Comparison of ENCODE assay signal across 17 cellular contexts in the genomic region with DNA sequence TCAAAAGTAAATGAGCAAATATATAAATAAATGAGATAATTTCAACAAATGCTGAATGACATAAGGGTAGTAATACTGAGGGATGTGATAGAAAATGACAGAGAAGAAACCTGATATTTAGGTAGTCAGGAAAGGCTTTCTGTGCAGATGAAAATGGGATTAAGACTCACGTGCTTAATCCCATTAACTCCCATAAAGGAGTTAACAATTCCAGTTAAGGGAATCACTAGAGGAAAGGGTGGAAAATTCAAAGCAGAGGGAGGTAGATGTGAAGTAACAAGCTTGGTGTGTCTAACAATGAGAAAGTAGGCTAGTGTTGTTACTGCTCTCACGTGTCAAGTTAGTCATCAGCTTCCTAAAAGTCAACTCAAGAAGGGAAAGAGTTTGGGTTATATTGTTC.
DNase-seq lines count a peak whose midpoint lies in the region; FAIRE-seq and TF ChIP-seq lines count a peak whose summit lies in the region.
"Had no signal": no experiment of that assay in that cellular context is flagged by ENCODE, and none has a peak within 500 bp of the region (broad histone marks: within the 10 kb centered on the region; RNA-seq: fewer than 3 reads in every experiment).

No MANE protein-coding gene starts in this region.

- peaks cover 5% of the 10 kb centered on the region for H3K27me3 Mint-ChIP-seq in glutamatergic neuron (ENCODE audit: unreplicated experiment)
- H3K27me3 Mint-ChIP-seq: CD4-positive, alpha-beta memory T cell had no signal

- H3K27me3 ChIP-seq in mesendoderm (ENCODE audit: insufficient read depth, low read length, poor library complexity) (no peaks in the 10 kb centered on the region), thyroid gland (no peaks in the 10 kb centered on the region)
- H3K27me3 ChIP-seq: BLaER1 had no signal

- TF ChIP-seq CTCF in glutamatergic neuron (IDR thresholded peaks at IDR 0.05; ENCODE audit: partially characterized antibody, unreplicated experiment) (no peak), thyroid gland (IDR thresholded peaks at IDR 0.05) (no peak)

- H3K56ac ChIP-seq in mesendoderm (ENCODE audit: low read length): no peak overlapping the region

- H4K8ac ChIP-seq in mesendoderm (ENCODE audit: low read depth, low read length): no peak overlapping the region

- no peak overlapping the region for H2BK5ac ChIP-seq in mesendoderm (ENCODE audit: low read length)

- H3K79me1 ChIP-seq in mesendoderm (ENCODE audit: low read length): no peaks in the 10 kb centered on the region

- TF ChIP-seq POLR2A in H54 (IDR thresholded peaks at IDR 0.05; ENCODE audit: low read depth, low read length): no peak
- TF ChIP-seq POLR2A in thyroid gland (IDR thresholded peaks at IDR 0.05): no peak

- no peak overlapping the region for H2AK5ac ChIP-seq in mesendoderm (ENCODE audit: low read length)

- H4K5ac ChIP-seq in mesendoderm (ENCODE audit: low read length): no peak overlapping the region

- DNase-seq in H54 (ENCODE audit: insufficient read length, low spot score): no peak
- DNase-seq in NCI-H82 (lab: John Stamatoyannopoulos, UW): peak; percentile 96
- peak; percentile 13 for DNase-seq in mesendoderm
- DNase-seq in NCI-H510A (lab: John Stamatoyannopoulos, UW): no peak
- DNase-seq in glutamatergic neuron: no peak
- no peak for DNase-seq in thyroid gland
- DNase-seq: CD4-positive, alpha-beta memory T cell; DMS79 treated with DMSO at 0.1 percent for 48 hours; GF-D8; HCEC 1CT; IMR-90 had no signal

- no peak overlapping the region for H3K27ac Mint-ChIP-seq in glutamatergic neuron (ENCODE audit: unreplicated experiment)
- H3K27ac Mint-ChIP-seq: CD14-positive monocyte; CD4-positive, alpha-beta memory T cell had no signal

- H3K79me2 ChIP-seq in mesendoderm (ENCODE audit: control insufficient read depth, insufficient read depth, low read length): no peaks in the 10 kb centered on the region

- H3K36me3 Mint-ChIP-seq in glutamatergic neuron (ENCODE audit: unreplicated experiment): no peaks in the 10 kb centered on the region
- H3K36me3 Mint-ChIP-seq: CD14-positive monocyte had no signal

- H3K4me2 ChIP-seq in mesendoderm (ENCODE audit: low read length): no peak overlapping the region
- H3K4me2 ChIP-seq: A549, BLaER1 had no signal

- no CpG with 5 or more reads among the region's 2 CpGs for WGBS in mesendoderm (ENCODE audit: extremely low coverage, insufficient coverage, low lambda C conversion rate)
- 69 to 72% methylated on average over 2 of the region's 2 CpGs for WGBS in thyroid gland, 2 donors

- intact Hi-C loops in thyroid gland (cut with DNase I): no loop called here

- H2BK15ac ChIP-seq in mesendoderm (replicated peaks; ENCODE audit: low read depth): no peak overlapping the region

- H3K9me3 ChIP-seq in thyroid gland: no peaks in the 10 kb centered on the region
- H3K9me3 ChIP-seq: A549, BLaER1 had no signal

- H3K4me1 ChIP-seq in mesendoderm (ENCODE audit: control insufficient read depth, low read depth, low read length) (no peaks in the 10 kb centered on the region), thyroid gland (no peaks in the 10 kb centered on the region)
- H3K4me1 ChIP-seq: BLaER1 had no signal

- no peak overlapping the region for H3K9ac ChIP-seq in mesendoderm (ENCODE audit: low read length)
- H3K9ac ChIP-seq: BLaER1 had no signal

- no peaks in the 10 kb centered on the region for H3K36me3 ChIP-seq in mesendoderm (ENCODE audit: control insufficient read depth, insufficient read depth, low read length)
- no peaks in the 10 kb centered on the region for H3K36me3 ChIP-seq in thyroid gland
- H3K36me3 ChIP-seq: BLaER1 had no signal

- no peaks in the 10 kb centered on the region for H3K4me1 Mint-ChIP-seq in glutamatergic neuron (ENCODE audit: low read depth, unreplicated experiment)
- H3K4me1 Mint-ChIP-seq: CD14-positive monocyte; CD4-positive, alpha-beta memory T cell had no signal

- peak; percentile 77 for FAIRE-seq in H54 (lab: Jason Lieb, UNC)
- FAIRE-seq: A549, HTR-8/SVneo, K562 had no signal

- no peak overlapping the region for H3K23ac ChIP-seq in mesendoderm (ENCODE audit: low read length)

- no peak overlapping the region for H3K4ac ChIP-seq in mesendoderm (ENCODE audit: low read depth, low read length)

- no peak overlapping the region for H2BK120ac ChIP-seq in mesendoderm (ENCODE audit: low read depth, low read length)

- H3K4me3 Mint-ChIP-seq in glutamatergic neuron (ENCODE audit: unreplicated experiment): no peak overlapping the region
- H3K4me3 Mint-ChIP-seq: CD14-positive monocyte; CD4-positive, alpha-beta memory T cell had no signal

- H3K9me3 Mint-ChIP-seq in glutamatergic neuron (ENCODE audit: unreplicated experiment): peaks cover 4% of the 10 kb centered on the region

- H3K27ac ChIP-seq in mesendoderm (ENCODE audit: low read depth, low read length) (no peak overlapping the region), thyroid gland (no peak overlapping the region)
- H3K27ac ChIP-seq: A549, BLaER1, HL-60 had no signal

- no peak overlapping the region for H3K18ac ChIP-seq in mesendoderm (ENCODE audit: low read length)

- H3K4me3 ChIP-seq in mesendoderm (ENCODE audit: low read length) (no peak overlapping the region), thyroid gland (replicated peaks in 1 of 3) (no peak overlapping the region)
- H3K4me3 ChIP-seq: A549, BLaER1, K562 had no signal

Comparison
In these comparisons a context has a peak if more than half of its experiments do, and no peak if none do; other contexts are left out.
1. DNase-seq: peak in NCI-H82 (single experiment) and mesendoderm (single experiment); none in H54 (single experiment), NCI-H510A (single experiment), glutamatergic neuron (single experiment) and thyroid gland (0 of 2).